Comparison of ENCODE assay signal across 11 cellular contexts in genomic region chr5:135013947-135014570, GRCh38. TPM values are rescaled to one million over a fixed set of nuclear protein-coding genes. Genes with fewer than 3 reads are reported as not detected.
DNase-seq lines count a peak whose midpoint lies in the region; ATAC-seq and TF ChIP-seq lines count a peak whose summit lies in the region.
"Had no signal": no experiment of that assay in that cellular context is flagged by ENCODE, and none has a peak within 500 bp of the region (broad histone marks: within the 10 kb centered on the region; RNA-seq: fewer than 3 reads in every experiment).

No MANE protein-coding gene starts in this region.

- peak; percentile 21 for ATAC-seq in omental fat pad (ENCODE audit: low FRiP score)
- ATAC-seq in stimulated activated naive CD8-positive, alpha-beta T cell treated with anti-CD3 and anti-CD28 coated beads, Interleukin-15, Interleukin-2, amounts not matched to agents 100 U/mL and 50 U/mL, for 24 hours = no peak
- no peak for ATAC-seq in activated CD4-positive, CD25-positive, alpha-beta regulatory T cell treated with anti-CD3 and anti-CD28 coated beads, Interleukin-2, amount 50 U/mL, for 24 hours

- no peak overlapping the region for H3K4me3 ChIP-seq in fibroblast of mammary gland (ENCODE audit: control insufficient read depth, low read depth, low read length)
- H3K4me3 ChIP-seq: skin epidermis had no signal

- DNase-seq in NCI-H446 (lab: John Stamatoyannopoulos, UW) = peak; percentile 82 to 91
- DNase-seq in fibroblast of mammary gland (ENCODE audit: low read depth) = peak; percentile 22
- no peak for DNase-seq in omental fat pad (ENCODE audit: low spot score)
- no peak for DNase-seq in activated CD4-positive, alpha-beta T cell treated with anti-CD3 and anti-CD28 coated beads for 48 hours
- DNase-seq in stimulated activated naive CD8-positive, alpha-beta T cell treated with anti-CD3 and anti-CD28 coated beads, Interleukin-15, Interleukin-2, amounts not matched to agents 100 U/mL and 50 U/mL, for 24 hours = no peak
- no peak for DNase-seq in KG1 (lab: John Stamatoyannopoulos, UW)
- DNase-seq: effector memory CD4-positive, alpha-beta T cell; NCI-H1436 treated with DMSO at 0.1 percent for 48 hours had no signal

- peak overlapping the region; percentile 50 for H3K27ac ChIP-seq in C4-2B
- H3K27ac ChIP-seq: skin epidermis had no signal

- no peak for TF ChIP-seq CTCF in C4-2B (conservative IDR thresholded peaks at IDR 0.05)
- TF ChIP-seq CTCF in fibroblast of mammary gland (conservative IDR thresholded peaks at IDR 0.05; ENCODE audit: control insufficient read depth, insufficient read depth, low read depth, low read length) = no peak
- no peak for TF ChIP-seq CTCF in omental fat pad (IDR thresholded peaks at IDR 0.05)

RNA-seq across cellular contexts. Expression of gene PITX1, which starts 20.0 kb away (rescaled TPM):
- total RNA-seq in omental fat pad = 1 to 10 TPM in 2 of 4 donors, under 1 TPM in 1, not detected in 1; 0.74 to 3.7 (median 1.2) TPM

RNA-seq across cellular contexts. Expression of gene CATSPER3, which starts 46.4 kb away (rescaled TPM):
- total RNA-seq in omental fat pad = under 1 TPM in 2 of 4 donors, not detected in 2; 0.46 to 0.48 TPM

Comparison
In these comparisons a context has a peak if more than half of its experiments do, and no peak if none do; other contexts are left out.
1. DNase-seq: peak in NCI-H446 (2 of 2) and fibroblast of mammary gland (single experiment); none in omental fat pad (single experiment), activated CD4-positive, alpha-beta T cell treated with anti-CD3 and anti-CD28 coated beads for 48 hours (single experiment), stimulated activated naive CD8-positive, alpha-beta T cell treated with anti-CD3 and anti-CD28 coated beads, Interleukin-15, Interleukin-2, amounts not matched to agents 100 U/mL and 50 U/mL, for 24 hours (single experiment) and KG1 (single experiment).